In the genomic region with DNA sequence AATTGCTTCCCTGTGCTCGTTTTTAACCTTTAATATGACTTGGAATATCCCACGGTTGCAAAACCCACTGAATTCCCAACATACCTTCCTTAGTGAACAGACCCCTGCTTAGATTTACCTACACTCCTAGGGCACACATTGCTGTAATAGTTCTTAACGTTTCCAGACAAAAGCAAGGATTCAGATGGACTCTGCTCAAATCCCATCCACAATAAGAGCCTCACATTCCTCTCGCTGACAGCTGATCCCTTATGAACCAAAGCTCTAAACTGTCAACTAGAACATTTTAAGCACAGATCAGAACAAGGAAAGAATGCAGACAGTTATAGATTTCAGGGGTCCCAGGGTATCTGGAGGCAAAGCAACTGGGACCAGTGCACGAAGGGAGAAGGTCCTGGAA, we compare ENCODE assay signal across 21 cellular contexts.
"Had no signal": no experiment of that assay in that cellular context is flagged by ENCODE, and none has a peak within 500 bp of the region (broad histone marks: within the 10 kb centered on the region; RNA-seq: fewer than 3 reads in every experiment).

No MANE protein-coding gene starts in this region.

- H3K27ac ChIP-seq: RWPE1 had no signal

- DNase-seq: KBM-7, MV-4-11, NCI-H1048, NCI-H1105, NCI-H1417, NCI-H1436 treated with DMSO at 0.1 percent for 48 hours, NCI-H1694, NCI-H187 treated with DMSO at 0.1 percent for 48 hours, NCI-H2081, NCI-H2227 treated with DMSO at 0.1 percent for 48 hours, NCI-H446, NCI-H510A, NCI-H524 treated with DMSO at 0.1 percent for 48 hours, NCI-H69, NCI-H774, PC-3, SHP77, SK-N-SH, SW 1271 had no signal

- H3K9ac ChIP-seq: SK-N-SH had no signal

- H3K9me3 ChIP-seq: SK-N-SH had no signal

- ATAC-seq: Panc1, PC-3 had no signal

- H3K4me2 ChIP-seq: SK-N-SH had no signal
